ENCODE assay signal across 8 cellular contexts in genomic region chr6:39347906-39348585, GRCh38. TPM values are rescaled to one million over a fixed set of nuclear protein-coding genes. Genes with fewer than 3 reads are reported as not detected.
DNase-seq lines count a peak whose midpoint lies in the region; ATAC-seq and TF ChIP-seq lines count a peak whose summit lies in the region.

No MANE protein-coding gene starts in this region.

- H2BK12ac ChIP-seq in mesenchymal stem cell (ENCODE audit: low read length in 2 of 2) = no peak overlapping the region

- H3K27me3 ChIP-seq in dorsolateral prefrontal cortex (no peaks in the 10 kb centered on the region), mesenchymal stem cell (ENCODE audit: control insufficient read depth in 1 of 2, insufficient read depth in 1 of 2, low read length in 2 of 2) (peaks cover 9 to 12% of the 10 kb centered on the region in 2 experiments)

- H2BK15ac ChIP-seq in mesenchymal stem cell (ENCODE audit: low read depth, poor library complexity, severe bottlenecking) = no peak overlapping the region

- DNase-seq in DMS53 treated with DMSO at 0.1 percent for 48 hours (lab: John Stamatoyannopoulos, UW; ENCODE audit: unreplicated experiment) (peak; percentile 39), NCI-H526 treated with DMSO at 0.1 percent for 48 hours (lab: John Stamatoyannopoulos, UW) (peak; percentile 33), dorsolateral prefrontal cortex (peak; percentile 49 to 87 (median 79)), mesenchymal stem cell (peak; percentile 71)
- DNase-seq in activated CD4-positive, alpha-beta T cell treated with anti-CD3 and anti-CD28 coated beads, Interleukin-2, amount 50 U/mL, for 4 hours = peak; percentile 13 to 41
- peak; percentile 19 to 21 for DNase-seq in stimulated activated CD8-positive, alpha-beta memory T cell treated with anti-CD3 and anti-CD28 coated beads, Interleukin-4, amount 100 ng/mL, for 1 hour (ENCODE audit: low read depth in 2 of 2, low spot score in 1 of 2)

- H3K79me1 ChIP-seq in mesenchymal stem cell (replicated peaks; ENCODE audit: low read length, poor library complexity, severe bottlenecking) = no peaks in the 10 kb centered on the region

- WGBS in mesenchymal stem cell = 27% methylated on average over 8 of the region's 9 CpGs

- peak; percentile 54 to 96 (median 89) for TF ChIP-seq CTCF in dorsolateral prefrontal cortex (IDR thresholded peaks at IDR 0.05 in 54 of 56, conservative IDR thresholded peaks at IDR 0.05 in 2 of 56; ENCODE audit: low read depth in 1 of 56, partially characterized antibody in 56 of 56)

- H3K36me3 ChIP-seq in mesenchymal stem cell (ENCODE audit: control insufficient read depth in 1 of 2, insufficient read depth in 2 of 2, low read depth in 1 of 2, low read length in 2 of 2) = no peaks in the 10 kb centered on the region

- no peak overlapping the region for H2AK5ac ChIP-seq in mesenchymal stem cell (ENCODE audit: low read length, severe bottlenecking)

- H3K4me2 ChIP-seq in mesenchymal stem cell (ENCODE audit: low read length, poor library complexity, severe bottlenecking) = no peak overlapping the region

- no peak overlapping the region for H2AFZ ChIP-seq in mesenchymal stem cell (ENCODE audit: low read depth, low read length)

- H2BK5ac ChIP-seq in mesenchymal stem cell (ENCODE audit: low read depth, low read length, poor library complexity, severe bottlenecking) = no peak overlapping the region

- no peak overlapping the region for H2BK120ac ChIP-seq in mesenchymal stem cell (ENCODE audit: low read depth, low read length)

- no peak overlapping the region for H3K9ac ChIP-seq in mesenchymal stem cell (ENCODE audit: low read length)

- no peak overlapping the region for H4K8ac ChIP-seq in mesenchymal stem cell (ENCODE audit: low read length)

- H4K91ac ChIP-seq in mesenchymal stem cell (ENCODE audit: low read length) = no peak overlapping the region

- H3K4me1 ChIP-seq in mesenchymal stem cell (ENCODE audit: control insufficient read depth, insufficient read depth, low read depth, low read length) = peaks cover 6% of the 10 kb centered on the region

- H3K4me3 ChIP-seq in dorsolateral prefrontal cortex = no peak overlapping the region
- no peak overlapping the region for H3K4me3 ChIP-seq in mesenchymal stem cell (ENCODE audit: insufficient read depth in 1 of 2, low read depth in 1 of 2, low read length in 2 of 2)

- H3K23ac ChIP-seq in mesenchymal stem cell (ENCODE audit: low read length in 2 of 2) = no peak overlapping the region

- H3K9me3 ChIP-seq in mesenchymal stem cell (ENCODE audit: control insufficient read depth, low read length) = no peaks in the 10 kb centered on the region

- H3K4ac ChIP-seq in mesenchymal stem cell (ENCODE audit: low read depth in 1 of 2, low read length in 2 of 2) = no peak overlapping the region

- TF ChIP-seq POLR2A in GM18505 (IDR thresholded peaks at IDR 0.05; ENCODE audit: borderline replicate concordance, extremely low read depth, insufficient read depth, insufficient read length) = no peak

- ATAC-seq in HG02610 (IDR thresholded peaks at IDR 0.05; ENCODE audit: unreplicated experiment) = peak; percentile 49
- ATAC-seq in GM18505 (IDR thresholded peaks at IDR 0.05; ENCODE audit: unreplicated experiment) = no peak

- H3K14ac ChIP-seq in mesenchymal stem cell (ENCODE audit: low read length in 2 of 2) = no peak overlapping the region

- H3K27ac ChIP-seq in dorsolateral prefrontal cortex (peak overlapping the region in 1 of 59 donors; percentile 9), mesenchymal stem cell (ENCODE audit: low read length, poor library complexity, severe bottlenecking) (no peak overlapping the region)

- no peak overlapping the region for H3K18ac ChIP-seq in mesenchymal stem cell (ENCODE audit: low read depth in 1 of 2, low read length in 2 of 2)

- intact Hi-C loops in dorsolateral prefrontal cortex (cut with DNase I) = loop anchor here (5.0 to 10.0 kb wide), 2 partner anchors 1477 to 1684 kb away; no protein-coding TSS in a partner anchor

RNA-seq across cellular contexts. Expression of gene KCNK16, which starts 25.5 kb away (rescaled TPM):
- total RNA-seq in dorsolateral prefrontal cortex = under 1 TPM in 7 of 120 experiments, not detected in 113; 0.42 to 0.76 (median 0.50) TPM
- polyA plus RNA-seq in mesenchymal stem cell (2013, experiment 1 of 2) = not detected
- polyA plus RNA-seq in mesenchymal stem cell (2013, experiment 2 of 2) = not detected

RNA-seq across cellular contexts. Expression of gene KCNK17, which starts 33.8 kb away (rescaled TPM):
- total RNA-seq in dorsolateral prefrontal cortex = 1 to 10 TPM in 3 of 120 experiments, under 1 TPM in 24, not detected in 93; 0.24 to 1.8 (median 0.33) TPM
- polyA plus RNA-seq in mesenchymal stem cell (2013, experiment 1 of 2) = 0.03 TPM
- 0.03 TPM for polyA plus RNA-seq in mesenchymal stem cell (2013, experiment 2 of 2)

Comparison
In these comparisons a context has a peak if more than half of its experiments do, and no peak if none do; other contexts are left out.
1. DNase-seq: peak in every context shown above with its lines; median percentile 79 in dorsolateral prefrontal cortex; 71 in mesenchymal stem cell; 39 in DMS53 treated with DMSO at 0.1 percent for 48 hours; 33 in NCI-H526 treated with DMSO at 0.1 percent for 48 hours; 27 in activated CD4-positive, alpha-beta T cell treated with anti-CD3 and anti-CD28 coated beads, Interleukin-2, amount 50 U/mL, for 4 hours; 20 in stimulated activated CD8-positive, alpha-beta memory T cell treated with anti-CD3 and anti-CD28 coated beads, Interleukin-4, amount 100 ng/mL, for 1 hour.